ENCODE assay signal across 8 cellular contexts in the genomic region with DNA sequence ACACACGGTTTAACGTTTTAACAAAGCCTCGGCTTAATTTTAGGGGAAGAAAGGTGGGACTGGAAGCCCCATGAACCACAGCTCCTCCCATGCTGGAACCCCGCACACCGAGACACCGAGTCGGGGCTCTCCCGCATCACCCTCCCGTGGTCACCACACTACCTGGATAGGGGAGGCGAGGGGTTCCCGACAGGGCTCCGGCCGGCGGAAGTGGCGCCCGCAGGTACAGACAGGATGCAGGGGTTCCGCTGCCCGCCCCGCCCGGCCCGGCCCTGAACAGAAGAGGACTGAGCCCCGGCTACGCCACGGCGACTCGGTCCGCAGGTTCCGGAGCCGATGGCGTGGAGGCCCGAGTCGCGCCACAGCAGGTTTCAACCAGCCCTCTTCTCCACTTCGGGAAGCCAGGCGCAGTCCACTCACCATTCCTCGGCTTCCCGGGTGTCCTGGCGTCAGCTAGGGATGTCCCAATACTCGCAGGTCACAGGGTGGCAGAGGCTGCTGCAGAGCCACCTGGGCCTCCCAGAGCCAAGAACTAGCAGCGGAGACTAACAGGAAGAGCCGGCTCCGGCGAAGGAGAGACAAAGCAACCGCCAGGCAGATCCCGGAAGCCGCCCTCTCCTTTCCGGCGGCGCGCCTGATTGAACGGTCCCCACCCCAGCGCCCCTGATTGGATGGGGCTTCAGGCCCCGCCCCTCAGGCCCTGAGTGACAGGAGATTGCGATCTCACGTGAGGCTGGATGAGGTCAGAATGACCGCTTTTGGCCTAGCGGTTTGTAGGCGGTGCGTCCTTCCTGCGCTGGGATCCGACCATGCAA. TPM values are rescaled to one million over a fixed set of nuclear protein-coding genes. Genes with fewer than 3 reads are reported as not detected.
DNase-seq lines count a peak whose midpoint lies in the region; ATAC-seq and TF ChIP-seq lines count a peak whose summit lies in the region.

A gene (minus strand): TSS at position 580 of the 815 bp plus-strand sequence. CDS start 157 bp downstream, at position 423.

- H3K4me3 ChIP-seq in CD4-positive, alpha-beta memory T cell (ENCODE audit: low read length in 2 of 2): peak within 1 kb of the TSS; percentile 59 to 87
- peak within 1 kb of the TSS; percentile 92 for H3K4me3 ChIP-seq in ectodermal cell (ENCODE audit: insufficient read depth, low read depth, low read length)
- H3K4me3 ChIP-seq in lower lobe of right lung: peak within 1 kb of the TSS; percentile 82

- peaks cover 10 to 21% of the 10 kb centered on the region in 2 donors for H3K9me3 ChIP-seq in CD4-positive, alpha-beta memory T cell (ENCODE audit: control insufficient read depth in 1 of 2, low read length in 2 of 2)
- H3K9me3 ChIP-seq in ectodermal cell (ENCODE audit: control insufficient read depth, low read length): no peaks in the 10 kb centered on the region
- H3K9me3 ChIP-seq in lower lobe of right lung: peaks cover 23% of the 10 kb centered on the region

- H3K36me3 ChIP-seq in CD4-positive, alpha-beta memory T cell (ENCODE audit: insufficient read depth, low read length): peaks cover 21% of the 10 kb centered on the region
- H3K36me3 ChIP-seq in ectodermal cell (ENCODE audit: control insufficient read depth, insufficient read depth, low read length) (peaks cover 24% of the 10 kb centered on the region), lower lobe of right lung (peaks cover 25% of the 10 kb centered on the region)

- peaks cover 30 to 38% of the 10 kb centered on the region in 2 donors for H3K36me3 Mint-ChIP-seq in CD4-positive, alpha-beta memory T cell
- peaks cover 42% of the 10 kb centered on the region for H3K36me3 Mint-ChIP-seq in activated CD4-positive, alpha-beta memory T cell treated with anti-CD3 and anti-CD28 coated beads for 36 hours

- H3K27me3 Mint-ChIP-seq in CD4-positive, alpha-beta memory T cell: peaks cover 17 to 18% of the 10 kb centered on the region in 2 donors
- peaks cover 24% of the 10 kb centered on the region for H3K27me3 Mint-ChIP-seq in activated CD4-positive, alpha-beta memory T cell treated with anti-CD3 and anti-CD28 coated beads for 36 hours

- H3K27ac ChIP-seq in CD4-positive, alpha-beta memory T cell (ENCODE audit: low read depth, low read length): peak within 1 kb of the TSS; percentile 49
- H3K27ac ChIP-seq in ectodermal cell (ENCODE audit: insufficient read depth, low read depth, low read length, poor library complexity, severe bottlenecking) (peak within 1 kb of the TSS; percentile 90), lower lobe of right lung (peak within 1 kb of the TSS; percentile 88)

- no peak for TF ChIP-seq CTCF in lower lobe of right lung (IDR thresholded peaks at IDR 0.05)

- H3K27ac Mint-ChIP-seq in CD4-positive, alpha-beta memory T cell: peak within 1 kb of the TSS; percentile 75 to 90 (median 83)
- peak within 1 kb of the TSS; percentile 88 for H3K27ac Mint-ChIP-seq in activated CD4-positive, alpha-beta memory T cell treated with anti-CD3 and anti-CD28 coated beads for 36 hours

- H3K4me1 Mint-ChIP-seq in CD4-positive, alpha-beta memory T cell: peaks cover 9 to 25% (median 17%) of the 10 kb centered on the region in 4 donors
- H3K4me1 Mint-ChIP-seq in activated CD4-positive, alpha-beta memory T cell treated with anti-CD3 and anti-CD28 coated beads for 36 hours (ENCODE audit: low read depth): peaks cover 16% of the 10 kb centered on the region

- H3K27me3 ChIP-seq in CD4-positive, alpha-beta memory T cell (ENCODE audit: insufficient read depth, low read length): no peaks in the 10 kb centered on the region
- H3K27me3 ChIP-seq in ectodermal cell (ENCODE audit: control insufficient read depth, insufficient read depth, low read length, poor library complexity, severe bottlenecking) (no peaks in the 10 kb centered on the region), lower lobe of right lung (ENCODE audit: low read depth) (no peaks in the 10 kb centered on the region)

- 1% methylated on average over 56 to 61 of the region's 61 CpGs for WGBS in ectodermal cell, 2 experiments

- intact Hi-C loops in CD4-positive, alpha-beta memory T cell (cut with micrococcal nuclease): loop anchor here (1.0 kb wide), 4 partner anchors 26 to 227 kb away; a partner anchor contains a TSS
- intact Hi-C loops in activated CD4-positive, alpha-beta memory T cell treated with anti-CD3 and anti-CD28 coated beads for 36 hours (cut with micrococcal nuclease): loop anchor here (1.0 to 10.0 kb wide), 5 partner anchors 26 to 537 kb away; a partner anchor contains a TSS
- intact Hi-C loops in lower lobe of right lung (cut with DNase I): no loop called here

- peak; percentile 87 to 92 (median 89) for DNase-seq in CD4-positive, alpha-beta memory T cell
- peak; percentile 99 for DNase-seq in HK-2 (ENCODE audit: unreplicated experiment)
- DNase-seq in NCI-H82 treated with DMSO at 0.1 percent for 48 hours (lab: John Stamatoyannopoulos, UW; ENCODE audit: unreplicated experiment): peak; percentile 87
- peak; percentile 96 for DNase-seq in activated CD4-positive, alpha-beta memory T cell treated with anti-CD3 and anti-CD28 coated beads for 36 hours
- DNase-seq in lower lobe of right lung: peak; percentile 97
- DNase-seq in stimulated activated CD4-positive, alpha-beta T cell treated with anti-CD3 and anti-CD28 coated beads, TNF-alpha, amount 100 ng/mL, for 1 hour (ENCODE audit: low read depth in 3 of 3, low spot score in 1 of 3): peak; percentile 65 to 87 (median 74)

- H3K4me3 Mint-ChIP-seq in CD4-positive, alpha-beta memory T cell: peak within 1 kb of the TSS; percentile 88 to 93 (median 90)
- peak within 1 kb of the TSS; percentile 87 for H3K4me3 Mint-ChIP-seq in activated CD4-positive, alpha-beta memory T cell treated with anti-CD3 and anti-CD28 coated beads for 36 hours

- ATAC-seq in GM19455 (IDR thresholded peaks at IDR 0.05; ENCODE audit: unreplicated experiment) (peak; percentile 99), lower lobe of right lung (peak; percentile 100)

- CTCF ChIA-PET in CD4-positive, alpha-beta memory T cell (lab: Charles Lee; ENCODE audit: partially characterized antibody): no interaction called here
- CTCF ChIA-PET in activated CD4-positive, alpha-beta memory T cell treated with anti-CD3 and anti-CD28 coated beads for 36 hours (lab: Charles Lee): no interaction called here

- H3K9me3 Mint-ChIP-seq in CD4-positive, alpha-beta memory T cell: peaks cover 3 to 42% (median 35%) of the 10 kb centered on the region in 8 donors
- H3K9me3 Mint-ChIP-seq in activated CD4-positive, alpha-beta memory T cell treated with anti-CD3 and anti-CD28 coated beads for 36 hours: peaks cover 35% of the 10 kb centered on the region

- peaks cover 13% of the 10 kb centered on the region for H3K4me1 ChIP-seq in CD4-positive, alpha-beta memory T cell (ENCODE audit: insufficient read depth, low read length)
- H3K4me1 ChIP-seq in ectodermal cell (ENCODE audit: control insufficient read depth, insufficient read depth, low read length) (no peaks in the 10 kb centered on the region), lower lobe of right lung (peaks cover 5% of the 10 kb centered on the region)

- POLR2A ChIA-PET in CD4-positive, alpha-beta memory T cell (lab: Charles Lee; ENCODE audit: partially characterized antibody): interaction anchor here (0.7 to 1.8 kb wide), 5 partner anchors 16 to 172 kb away, joined by 3 to 18 read pairs (median 3); a partner anchor contains a TSS
- POLR2A ChIA-PET in activated CD4-positive, alpha-beta memory T cell treated with anti-CD3 and anti-CD28 coated beads for 36 hours (lab: Charles Lee): no interaction called here

RNA-seq across cellular contexts. Expression of the gene that starts here (rescaled TPM):
- 10 to 100 TPM; 12.0 to 14.7 TPM for total RNA-seq in CD4-positive, alpha-beta memory T cell
- 10 to 100 TPM; 11.3 to 14.8 TPM for polyA plus RNA-seq in CD4-positive, alpha-beta memory T cell
- 1 to 10 TPM; 7.9 to 8.4 TPM for total RNA-seq in activated CD4-positive, alpha-beta memory T cell treated with anti-CD3 and anti-CD28 coated beads for 36 hours
- polyA plus RNA-seq in ectodermal cell (2013, experiment 1 of 4): 21.2 TPM
- 22.6 TPM for polyA plus RNA-seq in ectodermal cell (2013, experiment 2 of 4)
- 19.8 TPM for polyA plus RNA-seq in ectodermal cell (2013, experiment 3 of 4)
- polyA plus RNA-seq in ectodermal cell (2013, experiment 4 of 4): 16.6 TPM
- total RNA-seq in lower lobe of right lung: 9.0 TPM

Comparison
In these comparisons a context has a peak if more than half of its experiments do, and no peak if none do; other contexts are left out.
1. Peak in every context shown above with its lines: DNase-seq, ATAC-seq, H3K4me3 ChIP-seq and H3K27ac ChIP-seq.